In genomic region chr6:5072440-5072839, GRCh38 we compare ENCODE assay signal across 1 cellular context.
TF ChIP-seq lines count a peak whose summit lies in the region.

No MANE protein-coding gene starts in this region.

TF ChIP-seq in GM12878, 131 proteins besides CTCF, POLR2A, EP300 and RAD21 (continued from another document):
- peak; percentile 44 for TF ChIP-seq RUNX3 (IDR thresholded peaks at IDR 0.05; ENCODE audit: low read length)
- no peak for TF ChIP-seq DPF2 (IDR thresholded peaks at IDR 0.05)
- TF ChIP-seq RAD51 (IDR thresholded peaks at IDR 0.05): no peak
- TF ChIP-seq IKZF2 (IDR thresholded peaks at IDR 0.05): no peak
